In genomic region chr6:27517928-27518787, GRCh38 we compare ENCODE assay signal across 8 cellular contexts. TPM values are rescaled to one million over a fixed set of nuclear protein-coding genes. Genes with fewer than 3 reads are reported as not detected.
DNase-seq lines count a peak whose midpoint lies in the region; ATAC-seq and TF ChIP-seq lines count a peak whose summit lies in the region.

No MANE protein-coding gene starts in this region.

- H3K18ac ChIP-seq in mesendoderm (ENCODE audit: low read length) = no peak overlapping the region

- peak overlapping the region; percentile 98 for H3K27ac Mint-ChIP-seq in activated naive CD4-positive, alpha-beta T cell treated with anti-CD3 and anti-CD28 coated beads, Interleukin-2, amount 50 U/mL, for 24 hours

- no peak overlapping the region for H3K56ac ChIP-seq in mesendoderm (ENCODE audit: low read length)

- H3K79me2 ChIP-seq in mammary epithelial cell (ENCODE audit: insufficient read depth, low read length) (no peaks in the 10 kb centered on the region), mesendoderm (ENCODE audit: control insufficient read depth, insufficient read depth, low read length) (no peaks in the 10 kb centered on the region)

- H3K23ac ChIP-seq in mesendoderm (ENCODE audit: low read length) = no peak overlapping the region

- no peak overlapping the region for H4K8ac ChIP-seq in mesendoderm (ENCODE audit: low read depth, low read length)

- no peaks in the 10 kb centered on the region for H3K36me3 ChIP-seq in mammary epithelial cell (ENCODE audit: insufficient read depth, low read length)
- H3K36me3 ChIP-seq in mesendoderm (ENCODE audit: control insufficient read depth, insufficient read depth, low read length) = no peaks in the 10 kb centered on the region

- H4K5ac ChIP-seq in mesendoderm (ENCODE audit: low read length) = no peak overlapping the region

- H3K4me3 ChIP-seq in mammary epithelial cell (replicated peaks in 1 of 3; ENCODE audit: insufficient read depth in 1 of 3, low read depth in 2 of 3, low read length in 3 of 3) = peak overlapping the region; percentile 45 to 67 (median 55)
- no peak overlapping the region for H3K4me3 ChIP-seq in mesendoderm (ENCODE audit: low read length)

- H2AFZ ChIP-seq in mammary epithelial cell (ENCODE audit: low read depth, low read length) = peak overlapping the region; percentile 91

- dilution Hi-C loops in mammary epithelial cell (cut with HindIII; ENCODE audit: low sequenced_read_pairs) = no loop called here

- no peak overlapping the region for H2BK5ac ChIP-seq in mesendoderm (ENCODE audit: low read length)

- H3K4me1 Mint-ChIP-seq in activated naive CD4-positive, alpha-beta T cell treated with anti-CD3 and anti-CD28 coated beads, Interleukin-2, amount 50 U/mL, for 24 hours = peaks cover 19% of the 10 kb centered on the region

- no peaks in the 10 kb centered on the region for H3K36me3 Mint-ChIP-seq in activated naive CD4-positive, alpha-beta T cell treated with anti-CD3 and anti-CD28 coated beads, Interleukin-2, amount 50 U/mL, for 24 hours

- H3K4me2 ChIP-seq in mammary epithelial cell (ENCODE audit: insufficient read depth, low read depth, low read length) (peak overlapping the region; percentile 92), mesendoderm (ENCODE audit: low read length) (no peak overlapping the region)

- WGBS in mammary epithelial cell (ENCODE audit: low coverage, missing lambda C conversion rate) = 2% methylated on average over 12 of the region's 12 CpGs
- no CpG with 5 or more reads among the region's 12 CpGs for WGBS in mesendoderm (ENCODE audit: extremely low coverage, insufficient coverage, low lambda C conversion rate)

- no TSS peak for BruUV-seq in mammary epithelial cell (replicated peaks; lab: Mats Ljungman, UMichigan)

- in situ Hi-C loops in mammary epithelial cell (cut with MboI; ENCODE audit: low sequenced_read_pairs in 2 of 2) = loop anchor here in 1 of 2 donors (5.0 to 25.0 kb wide), 3 partner anchors 87 to 331 kb away; no protein-coding TSS in a partner anchor

- peaks cover 5% of the 10 kb centered on the region for H3K27me3 ChIP-seq in mammary epithelial cell (ENCODE audit: insufficient read depth, low read length)
- no peaks in the 10 kb centered on the region for H3K27me3 ChIP-seq in mesendoderm (ENCODE audit: insufficient read depth, low read length, poor library complexity)

- H3K27me3 Mint-ChIP-seq in activated naive CD4-positive, alpha-beta T cell treated with anti-CD3 and anti-CD28 coated beads, Interleukin-2, amount 50 U/mL, for 24 hours = peaks cover 15% of the 10 kb centered on the region

- H3K9ac ChIP-seq in mammary epithelial cell (ENCODE audit: insufficient read depth, low read length) (peak overlapping the region; percentile 69), mesendoderm (ENCODE audit: low read length) (peak overlapping the region; percentile 42)

- H3K27ac ChIP-seq in mammary epithelial cell (ENCODE audit: insufficient read depth, low read depth, low read length) = peak overlapping the region; percentile 52
- no peak overlapping the region for H3K27ac ChIP-seq in mesendoderm (ENCODE audit: low read depth, low read length)

- H3K9me3 Mint-ChIP-seq in activated naive CD4-positive, alpha-beta T cell treated with anti-CD3 and anti-CD28 coated beads, Interleukin-2, amount 50 U/mL, for 24 hours = no peaks in the 10 kb centered on the region

- no peaks in the 10 kb centered on the region for H3K9me3 ChIP-seq in mammary epithelial cell (replicated peaks; ENCODE audit: insufficient read depth, low read length)

- no peak for ATAC-seq in GM21367 (IDR thresholded peaks at IDR 0.05; ENCODE audit: unreplicated experiment)

- TF ChIP-seq CTCF in mammary epithelial cell (conservative IDR thresholded peaks at IDR 0.05 in 1 of 2, IDR thresholded peaks at IDR 0.05 in 1 of 2; ENCODE audit: extremely low read depth in 1 of 2, insufficient read depth in 1 of 2, low read depth in 1 of 2, low read length in 2 of 2) = no peak

- no peak overlapping the region for H2AK5ac ChIP-seq in mesendoderm (ENCODE audit: low read length)

- H3K4ac ChIP-seq in mesendoderm (ENCODE audit: low read depth, low read length) = no peak overlapping the region

- intact Hi-C loops in mammary epithelial cell (cut with micrococcal nuclease) = loop anchor here (1.0 to 2.0 kb wide), 5 partner anchors 27 to 329 kb away; partner anchors contain the start of gene POM121L2

- no peak overlapping the region for H2BK15ac ChIP-seq in mesendoderm (replicated peaks; ENCODE audit: low read depth)

- H3K4me1 ChIP-seq in mammary epithelial cell (ENCODE audit: insufficient read depth, low read length) (peaks cover 15% of the 10 kb centered on the region), mesendoderm (ENCODE audit: control insufficient read depth, low read depth, low read length) (no peaks in the 10 kb centered on the region)

- CTCF ChIA-PET in mammary epithelial cell (lab: Charles Lee; ENCODE audit: low non-redundant PET) = interaction anchor here (0.5 to 1.4 kb wide), 7 partner anchors 8 to 362 kb away, joined by 3 to 10 read pairs (median 4); no protein-coding TSS in a partner anchor

- no peak overlapping the region for H2BK120ac ChIP-seq in mesendoderm (ENCODE audit: low read depth, low read length)

- H4K20me1 ChIP-seq in mammary epithelial cell (ENCODE audit: insufficient read depth, low read length) = no peaks in the 10 kb centered on the region

- H3K4me3 Mint-ChIP-seq in activated naive CD4-positive, alpha-beta T cell treated with anti-CD3 and anti-CD28 coated beads, Interleukin-2, amount 50 U/mL, for 24 hours = peak overlapping the region; percentile 95

- H3K79me1 ChIP-seq in mesendoderm (ENCODE audit: low read length) = no peaks in the 10 kb centered on the region

- no peak for DNase-seq in activated naive CD4-positive, alpha-beta T cell (lab: John Stamatoyannopoulos, UW)
- DNase-seq in NCI-H526 treated with DMSO at 0.1 percent for 48 hours (lab: John Stamatoyannopoulos, UW) = peak; percentile 19
- peak; percentile 8 for DNase-seq in mammary epithelial cell
- no peak for DNase-seq in mesendoderm
- DNase-seq in putamen (ENCODE audit: low spot score) = no peak
- DNase-seq in epidermal melanocyte (ENCODE audit: insufficient read length, low spot score) = no peak

RNA-seq across cellular contexts. Expression of gene ZNF184, which starts 45.3 kb away (rescaled TPM):
- 1 to 10 TPM; 3.4 to 7.2 TPM for total RNA-seq in mammary epithelial cell
- polyA plus RNA-seq in mammary epithelial cell = 1.7 TPM
- 3.8 TPM for polyA minus RNA-seq in mammary epithelial cell
- polyA plus RNA-seq in mesendoderm (2013, experiment 1 of 2) = 10.0 TPM
- 10.3 TPM for polyA plus RNA-seq in mesendoderm (2013, experiment 2 of 2)

Comparison
In these comparisons a context has a peak if more than half of its experiments do, and no peak if none do; other contexts are left out.
1. DNase-seq: peak in NCI-H526 treated with DMSO at 0.1 percent for 48 hours (single experiment) and mammary epithelial cell (single experiment); none in activated naive CD4-positive, alpha-beta T cell (0 of 4), mesendoderm (single experiment), putamen (single experiment) and epidermal melanocyte (single experiment).